In the genomic region with DNA sequence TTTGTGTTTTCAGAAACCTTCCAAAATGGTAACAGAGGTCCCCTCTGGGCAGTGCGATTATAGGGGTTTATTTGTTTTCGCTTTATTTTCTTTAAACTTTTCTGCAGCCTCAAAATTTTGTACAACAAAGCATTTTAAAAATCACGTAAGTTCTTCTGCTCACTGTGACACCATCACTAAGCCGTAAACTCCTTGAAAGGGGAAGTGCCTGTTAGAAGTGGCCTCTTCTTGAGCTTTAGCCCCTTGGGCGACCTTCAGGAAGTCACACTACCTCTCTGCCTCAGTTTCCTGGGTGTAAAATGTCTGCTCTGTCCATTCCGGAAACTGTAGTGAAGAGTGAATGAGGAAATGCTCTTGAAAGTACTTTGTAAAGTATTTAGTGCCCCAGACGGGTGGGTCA, we compare ENCODE assay signal across 15 cellular contexts. TPM values are rescaled to one million over a fixed set of nuclear protein-coding genes. Genes with fewer than 3 reads are reported as not detected.
A peak's percentile ranks its signal among the peaks of the same experiment; 100 is the strongest.
DNase-seq lines count a peak whose midpoint lies in the region; ATAC-seq, FAIRE-seq and TF ChIP-seq lines count a peak whose summit lies in the region.
"Had no signal": no experiment of that assay in that cellular context is flagged by ENCODE, and none has a peak within 500 bp of the region (broad histone marks: within the 10 kb centered on the region; RNA-seq: fewer than 3 reads in every experiment).

No MANE protein-coding gene starts in this region.

- TF ChIP-seq CTCF in kidney (IDR thresholded peaks at IDR 0.05; ENCODE audit: borderline replicate concordance, extremely low read depth, insufficient read depth) (no peak), spleen (IDR thresholded peaks at IDR 0.05 in 8 of 11, conservative IDR thresholded peaks at IDR 0.05 in 3 of 11) (no peak)

- peak overlapping the region in 1 of 2 donors; percentile 32 for H3K27ac ChIP-seq in kidney (ENCODE audit: low read depth in 2 of 2, low read length in 2 of 2)
- H3K27ac ChIP-seq in spleen: peak overlapping the region in 5 of 8 donors; percentile 19 to 95 (median 94)

- ATAC-seq in T-helper 17 cell (no peak), GM19455 (IDR thresholded peaks at IDR 0.05; ENCODE audit: unreplicated experiment) (no peak)

- H3K4me1 ChIP-seq in kidney (ENCODE audit: control insufficient read depth in 1 of 2, insufficient read depth in 1 of 2, low read depth in 1 of 2, low read length in 2 of 2) (peaks cover 9 to 21% of the 10 kb centered on the region in 2 donors), spleen (peaks cover 33 to 67% (median 48%) of the 10 kb centered on the region in 6 donors)

- H3K9me3 Mint-ChIP-seq in activated CD4-positive, alpha-beta T cell treated with anti-CD3 and anti-CD28 coated beads, Interleukin-2, amount 10 ng/mL, durations not matched to agents 7 days and 5 days: no peaks in the 10 kb centered on the region
- H3K9me3 Mint-ChIP-seq: neural crest cell had no signal

- TF ChIP-seq POLR2A in spleen (IDR thresholded peaks at IDR 0.05): no peak

- H3K36me3 Mint-ChIP-seq in activated CD4-positive, alpha-beta T cell treated with anti-CD3 and anti-CD28 coated beads, Interleukin-2, amount 10 ng/mL, durations not matched to agents 7 days and 5 days (ENCODE audit: low read depth): peaks cover 54% of the 10 kb centered on the region
- peaks cover 4% of the 10 kb centered on the region for H3K36me3 Mint-ChIP-seq in T-helper 17 cell (ENCODE audit: low read depth)

- 56 to 68% (median 62%) methylated on average over 7 of the region's 7 CpGs for WGBS in spleen, 5 donors

- H3K9ac ChIP-seq in kidney (ENCODE audit: low read length in 2 of 2): peak overlapping the region in 1 of 2 donors; percentile 55

- H3K27me3 Mint-ChIP-seq in activated CD4-positive, alpha-beta T cell treated with anti-CD3 and anti-CD28 coated beads, Interleukin-2, amount 10 ng/mL, durations not matched to agents 7 days and 5 days: no peaks in the 10 kb centered on the region
- H3K27me3 Mint-ChIP-seq in T-helper 17 cell: no peaks in the 10 kb centered on the region

- peaks cover 5 to 15% of the 10 kb centered on the region in 2 donors for H3K36me3 ChIP-seq in kidney (ENCODE audit: control insufficient read depth in 1 of 2, insufficient read depth in 2 of 2, low read length in 2 of 2)
- H3K36me3 ChIP-seq in spleen: peaks cover 3 to 66% (median 50%) of the 10 kb centered on the region in 6 donors

- H3K4me3 ChIP-seq in kidney (ENCODE audit: low read length in 2 of 2): peak overlapping the region; percentile 48 to 54
- peak overlapping the region in 1 of 8 donors; percentile 40 for H3K4me3 ChIP-seq in spleen
- H3K4me3 ChIP-seq: skin epidermis had no signal

- intact Hi-C loops in kidney (cut with DNase I): no loop called here
- intact Hi-C loops in spleen (cut with DNase I; ENCODE audit: low total_unique reads): no loop called here

- no peak overlapping the region for H3K4me3 Mint-ChIP-seq in activated CD4-positive, alpha-beta T cell treated with anti-CD3 and anti-CD28 coated beads, Interleukin-2, amount 10 ng/mL, durations not matched to agents 7 days and 5 days
- no peak overlapping the region for H3K4me3 Mint-ChIP-seq in T-helper 17 cell
- H3K4me3 Mint-ChIP-seq: neural crest cell had no signal

- no peak for FAIRE-seq in kidney (lab: Jason Lieb, UNC)
- FAIRE-seq: D721Med, islet of Langerhans had no signal

- DNase-seq in activated CD4-positive, alpha-beta T cell treated with anti-CD3 and anti-CD28 coated beads, Interleukin-2, amount 10 ng/mL, durations not matched to agents 7 days and 5 days: no peak
- DNase-seq in activated CD4-positive, alpha-beta T cell treated with anti-CD3 and anti-CD28 coated beads, Interleukin-2, amount 50 U/mL, for 4 hours: no peak
- DNase-seq in T-helper 17 cell: no peak
- no peak for DNase-seq in kidney
- DNase-seq in spleen: no peak
- DNase-seq in activated CD4-positive, alpha-beta T cell treated with anti-CD3 and anti-CD28 coated beads for 48 hours: no peak
- no peak for DNase-seq in stimulated activated CD4-positive, alpha-beta T cell treated with anti-CD3 and anti-CD28 coated beads, Interleukin-12 subunit alpha, Interleukin-12 subunit beta, amount 100 ng/mL, for 4 hours
- DNase-seq: NCI-H1092, NCI-H226, T1000 had no signal

- POLR2A ChIA-PET in activated CD4-positive, alpha-beta T cell treated with anti-CD3 and anti-CD28 coated beads, Interleukin-2, amount 10 ng/mL, durations not matched to agents 7 days and 5 days (lab: Charles Lee): no interaction called here

- CTCF ChIA-PET in activated CD4-positive, alpha-beta T cell treated with anti-CD3 and anti-CD28 coated beads, Interleukin-2, amount 10 ng/mL, durations not matched to agents 7 days and 5 days (lab: Charles Lee): interaction anchor here (1.7 kb wide), 1 partner anchor 21 kb away, joined by 5 read pairs; no protein-coding TSS in a partner anchor

- H3K27ac Mint-ChIP-seq in activated CD4-positive, alpha-beta T cell treated with anti-CD3 and anti-CD28 coated beads, Interleukin-2, amount 10 ng/mL, durations not matched to agents 7 days and 5 days: peak overlapping the region; percentile 13
- H3K27ac Mint-ChIP-seq in T-helper 17 cell: peak overlapping the region; percentile 95

- no peaks in the 10 kb centered on the region for H3K27me3 ChIP-seq in spleen (replicated peaks in 1 of 7)

- H3K9me3 ChIP-seq in T-helper 17 cell (ENCODE audit: control insufficient read depth, low read length, poor library complexity, severe bottlenecking) (no peaks in the 10 kb centered on the region), kidney (ENCODE audit: control insufficient read depth in 1 of 2, low read length in 2 of 2) (no peaks in the 10 kb centered on the region), spleen (no peaks in the 10 kb centered on the region)

- peaks cover 42% of the 10 kb centered on the region for H3K4me1 Mint-ChIP-seq in activated CD4-positive, alpha-beta T cell treated with anti-CD3 and anti-CD28 coated beads, Interleukin-2, amount 10 ng/mL, durations not matched to agents 7 days and 5 days
- peaks cover 41% of the 10 kb centered on the region for H3K4me1 Mint-ChIP-seq in T-helper 17 cell

RNA-seq across cellular contexts. Expression of a gene that starts 26.6 kb away (rescaled TPM):
- 10 to 100 TPM; 85.3 to 93.5 TPM for total RNA-seq in activated CD4-positive, alpha-beta T cell treated with anti-CD3 and anti-CD28 coated beads, Interleukin-2, amount 10 ng/mL, durations not matched to agents 7 days and 5 days
- total RNA-seq in T-helper 17 cell: 10 to 100 TPM; 42.0 to 55.4 TPM
- total RNA-seq in kidney: 57.2 TPM
- polyA plus RNA-seq in kidney (ENCODE audit: insufficient read depth, low read depth, low replicate concordance): 13.3 TPM
- total RNA-seq in spleen: 100 to 1,000 TPM in 6 of 7 donors, 10 to 100 TPM in 1; 97.8 to 151 (median 129) TPM
- polyA plus RNA-seq in spleen: 100 to 1,000 TPM in 1 of 3 donors, 10 to 100 TPM in 2; 43.6 to 103 (median 73.1) TPM
